Comparison of ENCODE assay signal across 13 cellular contexts in the genomic region with DNA sequence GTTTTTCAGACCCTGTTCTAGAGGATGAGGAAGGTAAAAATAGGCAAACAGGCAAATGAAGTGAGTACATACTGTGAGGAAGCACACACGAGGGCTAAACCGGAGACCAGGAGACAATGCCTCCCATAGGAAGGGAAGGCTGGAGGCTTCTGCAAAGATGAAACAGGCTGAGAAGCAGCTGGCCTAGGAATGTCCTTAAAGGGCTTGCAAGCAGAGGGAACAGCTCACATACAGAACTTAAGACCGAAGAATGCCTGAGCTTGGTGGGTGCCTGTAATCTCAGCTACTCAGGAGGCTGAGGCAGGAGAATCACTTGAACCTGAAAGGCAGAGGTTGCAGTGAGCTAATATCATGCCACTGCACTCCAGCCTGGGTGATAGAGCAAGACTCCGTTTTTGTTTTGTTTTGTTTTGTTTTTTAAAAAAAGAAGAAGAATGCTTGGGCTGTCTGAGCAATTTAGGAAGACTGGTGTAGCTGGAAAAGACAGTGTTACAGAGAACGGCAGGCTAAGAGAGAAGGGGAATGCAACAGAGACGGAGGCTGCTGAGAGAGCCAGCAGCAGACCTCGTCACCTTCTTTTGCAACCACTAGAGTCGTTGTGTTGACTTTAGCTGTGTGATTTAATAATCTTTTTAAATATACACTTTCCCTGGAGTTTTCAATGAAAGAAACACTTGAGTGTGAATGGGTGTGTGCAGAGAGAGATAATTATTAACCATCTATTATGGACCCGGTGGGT.
"Had no signal": no experiment of that assay in that cellular context is flagged by ENCODE, and none has a peak within 500 bp of the region (broad histone marks: within the 10 kb centered on the region; RNA-seq: fewer than 3 reads in every experiment).

No MANE protein-coding gene starts in this region.

- H3K27me3 ChIP-seq: breast epithelium, right atrium auricular region, vagina had no signal

- H3K9me3 ChIP-seq: right atrium auricular region, vagina had no signal

- H3K4me3 ChIP-seq: breast epithelium, esophagus muscularis mucosa, right atrium auricular region, skin epidermis, vagina had no signal

- H3K4me1 ChIP-seq: breast epithelium, right atrium auricular region, vagina had no signal

- DNase-seq: activated CD4-positive, alpha-beta memory T cell treated with anti-CD3 and anti-CD28 coated beads for 36 hours; activated CD4-positive, alpha-beta T cell treated with anti-CD3 and anti-CD28 coated beads for 1 hour; activated gamma-delta T cell treated with Interleukin-2 at 50 U/mL for 16 hours; activated naive CD8-positive, alpha-beta T cell treated with anti-CD3 and anti-CD28 coated beads for 36 hours; activated T-cell treated with anti-CD3 and anti-CD28 coated beads, Interleukin-2, amount 50 U/mL, for 72 hours; left cardiac atrium; natural killer cell; nucleus accumbens had no signal

- H3K27ac ChIP-seq: breast epithelium, esophagus muscularis mucosa, right atrium auricular region, skin epidermis, vagina had no signal

- H3K36me3 ChIP-seq: breast epithelium, esophagus muscularis mucosa, right atrium auricular region, vagina had no signal

- ATAC-seq: activated T-cell treated with anti-CD3 and anti-CD28 coated beads, Interleukin-2, amount 50 U/mL, for 72 hours; left cardiac atrium; natural killer cell had no signal
